17 cellular contexts compared by ENCODE assay signal in genomic region chr1:119895102-119895501, GRCh38. TPM values are rescaled to one million over a fixed set of nuclear protein-coding genes. Genes with fewer than 3 reads are reported as not detected.
A peak's percentile ranks its signal among the peaks of the same experiment; 100 is the strongest.
DNase-seq lines count a peak whose midpoint lies in the region; ATAC-seq and TF ChIP-seq lines count a peak whose summit lies in the region.
"Had no signal": no experiment of that assay in that cellular context is flagged by ENCODE, and none has a peak within 500 bp of the region (broad histone marks: within the 10 kb centered on the region; RNA-seq: fewer than 3 reads in every experiment).

No MANE protein-coding gene starts in this region.

- H3K36me3 ChIP-seq in DND-41 (ENCODE audit: insufficient read depth, low read length): no peaks in the 10 kb centered on the region
- H3K36me3 ChIP-seq in mesendoderm (ENCODE audit: control insufficient read depth, insufficient read depth, low read length): no peaks in the 10 kb centered on the region
- peaks cover 0 to 4% (median 0%) of the 10 kb centered on the region in 3 donors for H3K36me3 ChIP-seq in tibial nerve
- H3K36me3 ChIP-seq in thyroid gland: no peaks in the 10 kb centered on the region
- H3K36me3 ChIP-seq: BLaER1 had no signal

- TF ChIP-seq CTCF in DND-41 (IDR thresholded peaks at IDR 0.05; ENCODE audit: borderline replicate concordance, extremely low read depth, low read length, poor library complexity, severe bottlenecking) (no peak), foreskin keratinocyte (conservative IDR thresholded peaks at IDR 0.05) (no peak), tibial nerve (IDR thresholded peaks at IDR 0.05) (no peak), thyroid gland (IDR thresholded peaks at IDR 0.05) (no peak)

- H3K79me2 ChIP-seq in DND-41 (ENCODE audit: insufficient read depth, low read length) (no peaks in the 10 kb centered on the region), mesendoderm (ENCODE audit: control insufficient read depth, insufficient read depth, low read length) (no peaks in the 10 kb centered on the region)

- H3K18ac ChIP-seq in mesendoderm (ENCODE audit: low read length): no peak overlapping the region

- H2AK5ac ChIP-seq in mesendoderm (ENCODE audit: low read length): no peak overlapping the region

- no peak overlapping the region for H4K5ac ChIP-seq in mesendoderm (ENCODE audit: low read length)

- ATAC-seq in DND-41 (ENCODE audit: insufficient read depth, low read depth) (no peak), foreskin keratinocyte (peak; percentile 20), left ventricle myocardium superior (no peak)
- ATAC-seq: GM23338 had no signal

- H3K9me3 ChIP-seq in DND-41 (ENCODE audit: insufficient read depth, low read length, severe bottlenecking) (no peaks in the 10 kb centered on the region), tibial nerve (no peaks in the 10 kb centered on the region), thyroid gland (no peaks in the 10 kb centered on the region)
- H3K9me3 ChIP-seq: BLaER1, Caco-2 had no signal

- H2BK15ac ChIP-seq in mesendoderm (replicated peaks; ENCODE audit: low read depth): no peak overlapping the region

- no peak overlapping the region for H2BK5ac ChIP-seq in mesendoderm (ENCODE audit: low read length)

- peaks cover 55% of the 10 kb centered on the region for H3K4me1 ChIP-seq in DND-41 (ENCODE audit: insufficient read depth, low read length)
- H3K4me1 ChIP-seq in foreskin keratinocyte: no peaks in the 10 kb centered on the region
- H3K4me1 ChIP-seq in mesendoderm (ENCODE audit: control insufficient read depth, low read depth, low read length): no peaks in the 10 kb centered on the region
- no peaks in the 10 kb centered on the region for H3K4me1 ChIP-seq in tibial nerve
- H3K4me1 ChIP-seq in thyroid gland: no peaks in the 10 kb centered on the region
- H3K4me1 ChIP-seq: BLaER1, Caco-2 had no signal

- intact Hi-C loops in left ventricle myocardium superior (cut with micrococcal nuclease) (no loop called here), thyroid gland (cut with DNase I) (no loop called here)

- peak overlapping the region; percentile 39; the same call in 1 of the 2 replicates for H3K9ac ChIP-seq in DND-41 (ENCODE audit: low read depth, low read length)
- no peak overlapping the region for H3K9ac ChIP-seq in mesendoderm (ENCODE audit: low read length)
- H3K9ac ChIP-seq: BLaER1 had no signal

- H3K79me1 ChIP-seq in mesendoderm (ENCODE audit: low read length): no peaks in the 10 kb centered on the region

- no peak overlapping the region for H3K23ac ChIP-seq in mesendoderm (ENCODE audit: low read length)

- H3K56ac ChIP-seq in mesendoderm (ENCODE audit: low read length): no peak overlapping the region

- H3K4me2 ChIP-seq in DND-41 (ENCODE audit: insufficient read depth, low read length): no peak overlapping the region
- H3K4me2 ChIP-seq in mesendoderm (ENCODE audit: low read length): no peak overlapping the region
- H3K4me2 ChIP-seq: BLaER1, GM23338 had no signal

- H3K4me3 ChIP-seq in DND-41 (ENCODE audit: low read depth in 1 of 2, low read length in 2 of 2): no peak overlapping the region
- H3K4me3 ChIP-seq in mesendoderm (ENCODE audit: low read length): no peak overlapping the region
- no peak overlapping the region for H3K4me3 ChIP-seq in tibial nerve
- no peak overlapping the region for H3K4me3 ChIP-seq in thyroid gland (replicated peaks in 1 of 3)
- H3K4me3 ChIP-seq: BLaER1, GM23338 had no signal

- no peak for DNase-seq in DND-41
- DNase-seq in amniotic epithelial cell (ENCODE audit: low read depth): peak; percentile 32
- peak in 1 of 2 donors; percentile 36 for DNase-seq in foreskin keratinocyte
- peak; percentile 26 for DNase-seq in mesendoderm
- DNase-seq in NCI-H2227 (lab: John Stamatoyannopoulos, UW; ENCODE audit: unreplicated experiment): no peak
- DNase-seq in tibial nerve (ENCODE audit: low spot score in 2 of 2): no peak
- DNase-seq in left ventricle myocardium superior: no peak
- no peak for DNase-seq in thyroid gland
- DNase-seq: 8988T; AML-193; Caco-2; CD8-positive, alpha-beta memory T cell; GF-D8; H9 had no signal

- H3K27me3 ChIP-seq in DND-41 (ENCODE audit: insufficient read depth, low read length, poor library complexity) (no peaks in the 10 kb centered on the region), foreskin keratinocyte (peaks cover 32% of the 10 kb centered on the region), mesendoderm (ENCODE audit: insufficient read depth, low read length, poor library complexity) (no peaks in the 10 kb centered on the region), tibial nerve (peaks cover 0 to 8% of the 10 kb centered on the region in 2 donors), thyroid gland (no peaks in the 10 kb centered on the region)
- H3K27me3 ChIP-seq: BLaER1 had no signal

- no peak overlapping the region for H2BK120ac ChIP-seq in mesendoderm (ENCODE audit: low read depth, low read length)

- TF ChIP-seq EP300 in tibial nerve (IDR thresholded peaks at IDR 0.05): no peak

- WGBS in mesendoderm (ENCODE audit: extremely low coverage, insufficient coverage, low lambda C conversion rate): no CpG with 5 or more reads among the region's 4 CpGs
- WGBS in tibial nerve, 2 donors: 89 to 93% methylated on average over 4 of the region's 4 CpGs
- WGBS in thyroid gland, 2 donors: 87 to 90% methylated on average over 4 of the region's 4 CpGs

- no peak overlapping the region for H3K4ac ChIP-seq in mesendoderm (ENCODE audit: low read depth, low read length)

- peak overlapping the region; percentile 91 for H3K27ac ChIP-seq in DND-41 (ENCODE audit: low read length)
- no peak overlapping the region for H3K27ac ChIP-seq in foreskin keratinocyte
- H3K27ac ChIP-seq in mesendoderm (ENCODE audit: low read depth, low read length): no peak overlapping the region
- no peak overlapping the region for H3K27ac ChIP-seq in tibial nerve
- H3K27ac ChIP-seq in thyroid gland: no peak overlapping the region
- H3K27ac ChIP-seq: BLaER1, HL-60 had no signal

- peak overlapping the region; percentile 21; the same call in 1 of the 2 replicates for H2AFZ ChIP-seq in DND-41 (ENCODE audit: low read depth, low read length)

- no peak overlapping the region for H4K8ac ChIP-seq in mesendoderm (ENCODE audit: low read depth, low read length)

- no peak for TF ChIP-seq POLR2A in tibial nerve (IDR thresholded peaks at IDR 0.05)
- no peak for TF ChIP-seq POLR2A in thyroid gland (IDR thresholded peaks at IDR 0.05)

- no peaks in the 10 kb centered on the region for H4K20me1 ChIP-seq in DND-41 (ENCODE audit: insufficient read depth, low read length)
- H4K20me1 ChIP-seq: BLaER1 had no signal

RNA-seq across cellular contexts. Expression of gene ADAM30, which starts 1.2 kb away (rescaled TPM):
- total RNA-seq in foreskin keratinocyte (not detected in 2 replicates), tibial nerve (not detected), left ventricle myocardium superior (not detected), thyroid gland (under 1 TPM in 1 of 4 donors, not detected in 3; 0.13 TPM)
- not detected in 2 replicates for polyA plus RNA-seq in foreskin keratinocyte
- not detected for polyA plus RNA-seq in mesendoderm (2013, experiment 1 of 2)
- polyA plus RNA-seq in mesendoderm (2013, experiment 2 of 2): not detected
- total RNA-seq: Caco-2; CD8-positive, alpha-beta memory T cell; GM23338; H9 had no signal
- polyA plus RNA-seq: CD8-positive, alpha-beta memory T cell; GM23338 had no signal

Comparison
In these comparisons a context has a peak if more than half of its experiments do, and no peak if none do; other contexts are left out.
1. DNase-seq: peak in amniotic epithelial cell (single experiment) and mesendoderm (single experiment); none in DND-41 (single experiment), NCI-H2227 (single experiment), tibial nerve (0 of 2), left ventricle myocardium superior (single experiment) and thyroid gland (0 of 2).